Comparison of ENCODE assay signal across 1 cellular context in the genomic region with DNA sequence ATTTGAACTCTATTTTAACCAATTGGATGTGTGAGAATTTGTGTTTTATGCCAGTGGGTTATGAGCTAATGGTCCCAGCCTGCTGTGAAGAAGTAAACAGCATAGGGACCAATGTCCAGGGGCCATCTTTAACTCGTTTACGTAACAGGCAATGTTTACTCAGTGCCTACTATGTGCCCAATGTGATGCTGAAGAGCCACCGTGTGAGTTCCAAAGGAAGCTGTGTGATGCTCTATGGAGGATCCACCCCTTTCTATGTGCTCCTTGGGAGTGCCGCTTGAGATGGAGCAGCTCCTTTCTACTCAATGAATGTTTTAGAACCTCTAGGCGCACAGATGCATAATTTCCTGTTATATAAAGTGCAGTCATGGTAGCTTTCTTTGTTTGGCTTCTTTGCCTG.
TF ChIP-seq lines count a peak whose summit lies in the region.

No MANE protein-coding gene starts in this region.

TF ChIP-seq in WTC11, 78 proteins besides CTCF, POLR2A, EP300 and RAD21 (continued from another document):
- TF ChIP-seq, protein P1, sequence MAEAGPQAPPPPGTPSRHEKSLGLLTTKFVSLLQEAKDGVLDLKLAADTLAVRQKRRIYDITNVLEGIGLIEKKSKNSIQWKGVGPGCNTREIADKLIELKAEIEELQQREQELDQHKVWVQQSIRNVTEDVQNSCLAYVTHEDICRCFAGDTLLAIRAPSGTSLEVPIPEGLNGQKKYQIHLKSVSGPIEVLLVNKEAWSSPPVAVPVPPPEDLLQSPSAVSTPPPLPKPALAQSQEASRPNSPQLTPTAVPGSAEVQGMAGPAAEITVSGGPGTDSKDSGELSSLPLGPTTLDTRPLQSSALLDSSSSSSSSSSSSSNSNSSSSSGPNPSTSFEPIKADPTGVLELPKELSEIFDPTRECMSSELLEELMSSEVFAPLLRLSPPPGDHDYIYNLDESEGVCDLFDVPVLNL (CRISPR knock-in tag; IDR thresholded peaks at IDR 0.05; ENCODE audit: borderline replicate concordance, low read depth) = no peak
- TF ChIP-seq NR3C1 (CRISPR knock-in tag; conservative IDR thresholded peaks at IDR 0.05; ENCODE audit: low read depth) (no peak), NR1H2 (CRISPR knock-in tag; IDR thresholded peaks at IDR 0.05) (no peak), GABPB1 (CRISPR knock-in tag; IDR thresholded peaks at IDR 0.05) (no peak), SMAD3 (CRISPR knock-in tag; IDR thresholded peaks at IDR 0.05; ENCODE audit: borderline replicate concordance) (no peak), ZNF671 (CRISPR knock-in tag; IDR thresholded peaks at IDR 0.05) (no peak)
- TF ChIP-seq, protein P2, sequence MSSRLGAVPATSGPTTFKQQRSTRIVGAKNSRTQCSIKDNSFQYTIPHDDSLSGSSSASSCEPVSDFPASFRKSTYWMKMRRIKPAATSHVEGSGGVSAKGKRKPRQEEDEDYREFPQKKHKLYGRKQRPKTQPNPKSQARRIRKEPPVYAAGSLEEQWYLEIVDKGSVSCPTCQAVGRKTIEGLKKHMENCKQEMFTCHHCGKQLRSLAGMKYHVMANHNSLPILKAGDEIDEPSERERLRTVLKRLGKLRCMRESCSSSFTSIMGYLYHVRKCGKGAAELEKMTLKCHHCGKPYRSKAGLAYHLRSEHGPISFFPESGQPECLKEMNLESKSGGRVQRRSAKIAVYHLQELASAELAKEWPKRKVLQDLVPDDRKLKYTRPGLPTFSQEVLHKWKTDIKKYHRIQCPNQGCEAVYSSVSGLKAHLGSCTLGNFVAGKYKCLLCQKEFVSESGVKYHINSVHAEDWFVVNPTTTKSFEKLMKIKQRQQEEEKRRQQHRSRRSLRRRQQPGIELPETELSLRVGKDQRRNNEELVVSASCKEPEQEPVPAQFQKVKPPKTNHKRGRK (CRISPR knock-in tag; IDR thresholded peaks at IDR 0.05; ENCODE audit: borderline replicate concordance) = no peak
- TF ChIP-seq, protein P3, sequence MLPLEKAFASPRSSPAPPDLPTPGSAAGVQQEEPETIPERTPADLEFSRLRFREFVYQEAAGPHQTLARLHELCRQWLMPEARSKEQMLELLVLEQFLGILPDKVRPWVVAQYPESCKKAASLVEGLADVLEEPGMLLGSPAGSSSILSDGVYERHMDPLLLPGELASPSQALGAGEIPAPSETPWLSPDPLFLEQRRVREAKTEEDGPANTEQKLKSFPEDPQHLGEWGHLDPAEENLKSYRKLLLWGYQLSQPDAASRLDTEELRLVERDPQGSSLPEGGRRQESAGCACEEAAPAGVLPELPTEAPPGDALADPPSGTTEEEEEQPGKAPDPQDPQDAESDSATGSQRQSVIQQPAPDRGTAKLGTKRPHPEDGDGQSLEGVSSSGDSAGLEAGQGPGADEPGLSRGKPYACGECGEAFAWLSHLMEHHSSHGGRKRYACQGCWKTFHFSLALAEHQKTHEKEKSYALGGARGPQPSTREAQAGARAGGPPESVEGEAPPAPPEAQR (CRISPR knock-in tag; IDR thresholded peaks at IDR 0.05) = no peak
- TF ChIP-seq, protein P4, sequence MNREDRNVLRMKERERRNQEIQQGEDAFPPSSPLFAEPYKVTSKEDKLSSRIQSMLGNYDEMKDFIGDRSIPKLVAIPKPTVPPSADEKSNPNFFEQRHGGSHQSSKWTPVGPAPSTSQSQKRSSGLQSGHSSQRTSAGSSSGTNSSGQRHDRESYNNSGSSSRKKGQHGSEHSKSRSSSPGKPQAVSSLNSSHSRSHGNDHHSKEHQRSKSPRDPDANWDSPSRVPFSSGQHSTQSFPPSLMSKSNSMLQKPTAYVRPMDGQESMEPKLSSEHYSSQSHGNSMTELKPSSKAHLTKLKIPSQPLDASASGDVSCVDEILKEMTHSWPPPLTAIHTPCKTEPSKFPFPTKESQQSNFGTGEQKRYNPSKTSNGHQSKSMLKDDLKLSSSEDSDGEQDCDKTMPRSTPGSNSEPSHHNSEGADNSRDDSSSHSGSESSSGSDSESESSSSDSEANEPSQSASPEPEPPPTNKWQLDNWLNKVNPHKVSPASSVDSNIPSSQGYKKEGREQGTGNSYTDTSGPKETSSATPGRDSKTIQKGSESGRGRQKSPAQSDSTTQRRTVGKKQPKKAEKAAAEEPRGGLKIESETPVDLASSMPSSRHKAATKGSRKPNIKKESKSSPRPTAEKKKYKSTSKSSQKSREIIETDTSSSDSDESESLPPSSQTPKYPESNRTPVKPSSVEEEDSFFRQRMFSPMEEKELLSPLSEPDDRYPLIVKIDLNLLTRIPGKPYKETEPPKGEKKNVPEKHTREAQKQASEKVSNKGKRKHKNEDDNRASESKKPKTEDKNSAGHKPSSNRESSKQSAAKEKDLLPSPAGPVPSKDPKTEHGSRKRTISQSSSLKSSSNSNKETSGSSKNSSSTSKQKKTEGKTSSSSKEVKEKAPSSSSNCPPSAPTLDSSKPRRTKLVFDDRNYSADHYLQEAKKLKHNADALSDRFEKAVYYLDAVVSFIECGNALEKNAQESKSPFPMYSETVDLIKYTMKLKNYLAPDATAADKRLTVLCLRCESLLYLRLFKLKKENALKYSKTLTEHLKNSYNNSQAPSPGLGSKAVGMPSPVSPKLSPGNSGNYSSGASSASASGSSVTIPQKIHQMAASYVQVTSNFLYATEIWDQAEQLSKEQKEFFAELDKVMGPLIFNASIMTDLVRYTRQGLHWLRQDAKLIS (CRISPR knock-in tag; IDR thresholded peaks at IDR 0.05; ENCODE audit: borderline replicate concordance) = no peak
- TF ChIP-seq, protein P5, sequence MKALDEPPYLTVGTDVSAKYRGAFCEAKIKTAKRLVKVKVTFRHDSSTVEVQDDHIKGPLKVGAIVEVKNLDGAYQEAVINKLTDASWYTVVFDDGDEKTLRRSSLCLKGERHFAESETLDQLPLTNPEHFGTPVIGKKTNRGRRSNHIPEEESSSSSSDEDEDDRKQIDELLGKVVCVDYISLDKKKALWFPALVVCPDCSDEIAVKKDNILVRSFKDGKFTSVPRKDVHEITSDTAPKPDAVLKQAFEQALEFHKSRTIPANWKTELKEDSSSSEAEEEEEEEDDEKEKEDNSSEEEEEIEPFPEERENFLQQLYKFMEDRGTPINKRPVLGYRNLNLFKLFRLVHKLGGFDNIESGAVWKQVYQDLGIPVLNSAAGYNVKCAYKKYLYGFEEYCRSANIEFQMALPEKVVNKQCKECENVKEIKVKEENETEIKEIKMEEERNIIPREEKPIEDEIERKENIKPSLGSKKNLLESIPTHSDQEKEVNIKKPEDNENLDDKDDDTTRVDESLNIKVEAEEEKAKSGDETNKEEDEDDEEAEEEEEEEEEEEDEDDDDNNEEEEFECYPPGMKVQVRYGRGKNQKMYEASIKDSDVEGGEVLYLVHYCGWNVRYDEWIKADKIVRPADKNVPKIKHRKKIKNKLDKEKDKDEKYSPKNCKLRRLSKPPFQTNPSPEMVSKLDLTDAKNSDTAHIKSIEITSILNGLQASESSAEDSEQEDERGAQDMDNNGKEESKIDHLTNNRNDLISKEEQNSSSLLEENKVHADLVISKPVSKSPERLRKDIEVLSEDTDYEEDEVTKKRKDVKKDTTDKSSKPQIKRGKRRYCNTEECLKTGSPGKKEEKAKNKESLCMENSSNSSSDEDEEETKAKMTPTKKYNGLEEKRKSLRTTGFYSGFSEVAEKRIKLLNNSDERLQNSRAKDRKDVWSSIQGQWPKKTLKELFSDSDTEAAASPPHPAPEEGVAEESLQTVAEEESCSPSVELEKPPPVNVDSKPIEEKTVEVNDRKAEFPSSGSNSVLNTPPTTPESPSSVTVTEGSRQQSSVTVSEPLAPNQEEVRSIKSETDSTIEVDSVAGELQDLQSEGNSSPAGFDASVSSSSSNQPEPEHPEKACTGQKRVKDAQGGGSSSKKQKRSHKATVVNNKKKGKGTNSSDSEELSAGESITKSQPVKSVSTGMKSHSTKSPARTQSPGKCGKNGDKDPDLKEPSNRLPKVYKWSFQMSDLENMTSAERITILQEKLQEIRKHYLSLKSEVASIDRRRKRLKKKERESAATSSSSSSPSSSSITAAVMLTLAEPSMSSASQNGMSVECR (CRISPR knock-in tag; IDR thresholded peaks at IDR 0.05; ENCODE audit: borderline replicate concordance) = no peak
- TF ChIP-seq, protein P6, sequence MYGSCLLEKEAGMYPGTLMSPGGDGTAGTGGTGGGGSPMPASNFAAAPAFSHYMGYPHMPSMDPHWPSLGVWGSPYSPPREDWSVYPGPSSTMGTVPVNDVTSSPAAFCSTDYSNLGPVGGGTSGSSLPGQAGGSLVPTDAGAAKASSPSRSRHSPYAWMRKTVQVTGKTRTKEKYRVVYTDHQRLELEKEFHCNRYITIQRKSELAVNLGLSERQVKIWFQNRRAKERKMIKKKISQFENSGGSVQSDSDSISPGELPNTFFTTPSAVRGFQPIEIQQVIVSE (CRISPR knock-in tag; IDR thresholded peaks at IDR 0.05; ENCODE audit: borderline replicate concordance) = no peak
- TF ChIP-seq, protein P7, sequence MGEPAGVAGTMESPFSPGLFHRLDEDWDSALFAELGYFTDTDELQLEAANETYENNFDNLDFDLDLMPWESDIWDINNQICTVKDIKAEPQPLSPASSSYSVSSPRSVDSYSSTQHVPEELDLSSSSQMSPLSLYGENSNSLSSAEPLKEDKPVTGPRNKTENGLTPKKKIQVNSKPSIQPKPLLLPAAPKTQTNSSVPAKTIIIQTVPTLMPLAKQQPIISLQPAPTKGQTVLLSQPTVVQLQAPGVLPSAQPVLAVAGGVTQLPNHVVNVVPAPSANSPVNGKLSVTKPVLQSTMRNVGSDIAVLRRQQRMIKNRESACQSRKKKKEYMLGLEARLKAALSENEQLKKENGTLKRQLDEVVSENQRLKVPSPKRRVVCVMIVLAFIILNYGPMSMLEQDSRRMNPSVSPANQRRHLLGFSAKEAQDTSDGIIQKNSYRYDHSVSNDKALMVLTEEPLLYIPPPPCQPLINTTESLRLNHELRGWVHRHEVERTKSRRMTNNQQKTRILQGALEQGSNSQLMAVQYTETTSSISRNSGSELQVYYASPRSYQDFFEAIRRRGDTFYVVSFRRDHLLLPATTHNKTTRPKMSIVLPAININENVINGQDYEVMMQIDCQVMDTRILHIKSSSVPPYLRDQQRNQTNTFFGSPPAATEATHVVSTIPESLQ (CRISPR knock-in tag; IDR thresholded peaks at IDR 0.05) = no peak
